24 cellular contexts compared by ENCODE assay signal in the genomic region with DNA sequence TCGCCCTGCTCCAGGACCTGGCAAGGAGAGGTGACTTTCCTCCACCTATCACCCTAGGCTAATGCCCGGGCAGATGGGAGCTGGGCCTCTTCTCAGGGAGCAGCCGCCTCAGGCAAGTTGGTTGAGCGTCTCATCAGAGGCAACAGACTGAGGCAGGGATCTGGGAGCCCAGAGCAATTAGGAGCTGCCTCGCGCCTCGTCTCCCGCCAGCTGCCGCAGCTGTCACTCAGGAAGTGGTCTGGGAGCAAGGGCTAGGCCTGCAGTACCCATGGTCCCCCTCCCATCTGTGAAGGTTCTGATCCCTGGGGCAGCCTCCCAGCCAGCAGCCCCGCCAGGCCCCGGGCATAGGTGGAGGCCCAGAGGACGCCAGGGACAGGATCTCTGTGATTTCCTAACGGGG. TPM values are rescaled to one million over a fixed set of nuclear protein-coding genes. Genes with fewer than 3 reads are reported as not detected.
DNase-seq lines count a peak whose midpoint lies in the region; ATAC-seq and TF ChIP-seq lines count a peak whose summit lies in the region.
"Had no signal": no experiment of that assay in that cellular context is flagged by ENCODE, and none has a peak within 500 bp of the region (broad histone marks: within the 10 kb centered on the region; RNA-seq: fewer than 3 reads in every experiment).

No MANE protein-coding gene starts in this region.

- no peaks in the 10 kb centered on the region for H3K9me3 ChIP-seq in SJCRH30 (replicated peaks)
- no peaks in the 10 kb centered on the region for H3K9me3 ChIP-seq in CD8-positive, alpha-beta memory T cell (ENCODE audit: low read length)
- H3K9me3 ChIP-seq in body of pancreas = no peaks in the 10 kb centered on the region
- H3K9me3 ChIP-seq: suprapubic skin, uterus had no signal

- no peak overlapping the region for H3K27ac Mint-ChIP-seq in CD8-positive, alpha-beta memory T cell
- H3K27ac Mint-ChIP-seq: activated naive CD4-positive, alpha-beta T cell treated with anti-CD3 and anti-CD28 coated beads, Interleukin-2, amount 10 ng/mL, durations not matched to agents 7 days and 5 days; CD4-positive, alpha-beta memory T cell; progenitor cell of endocrine pancreas; stimulated activated effector memory CD8-positive, alpha-beta T cell treated with anti-CD3 and anti-CD28 coated beads, Interleukin-12 subunit alpha, Interleukin-12 subunit beta, amount 100 ng/mL, for 72 hours had no signal

- POLR2A ChIA-PET in CD8-positive, alpha-beta memory T cell (lab: Charles Lee) = no interaction called here

- no peak for ATAC-seq in body of pancreas
- ATAC-seq: stimulated activated effector memory CD8-positive, alpha-beta T cell treated with anti-CD3 and anti-CD28 coated beads, Interleukin-12 subunit alpha, Interleukin-12 subunit beta, amount 100 ng/mL, for 72 hours had no signal

- H3K27me3 ChIP-seq in SJCRH30 (no peaks in the 10 kb centered on the region), body of pancreas (peaks cover 0 to 7% of the 10 kb centered on the region in 2 donors)
- H3K27me3 ChIP-seq in CD8-positive, alpha-beta memory T cell (ENCODE audit: insufficient read depth, low read length, poor library complexity, severe bottlenecking) = peaks cover 7% of the 10 kb centered on the region

- peaks cover 0 to 13% (median 5%) of the 10 kb centered on the region in 3 donors for H3K4me1 Mint-ChIP-seq in CD8-positive, alpha-beta memory T cell

- H3K36me3 Mint-ChIP-seq in CD8-positive, alpha-beta memory T cell = no peaks in the 10 kb centered on the region
- H3K36me3 Mint-ChIP-seq: activated naive CD4-positive, alpha-beta T cell treated with anti-CD3 and anti-CD28 coated beads, Interleukin-2, amount 10 ng/mL, durations not matched to agents 7 days and 5 days; CD4-positive, alpha-beta memory T cell; stimulated activated effector memory CD8-positive, alpha-beta T cell treated with anti-CD3 and anti-CD28 coated beads, Interleukin-12 subunit alpha, Interleukin-12 subunit beta, amount 100 ng/mL, for 72 hours had no signal

- no peak overlapping the region for H3K4me3 Mint-ChIP-seq in CD8-positive, alpha-beta memory T cell
- H3K4me3 Mint-ChIP-seq: activated naive CD4-positive, alpha-beta T cell treated with anti-CD3 and anti-CD28 coated beads, Interleukin-2, amount 10 ng/mL, durations not matched to agents 7 days and 5 days; CD4-positive, alpha-beta memory T cell; stimulated activated effector memory CD8-positive, alpha-beta T cell treated with anti-CD3 and anti-CD28 coated beads, Interleukin-12 subunit alpha, Interleukin-12 subunit beta, amount 100 ng/mL, for 72 hours had no signal

- H3K4me3 ChIP-seq in SJCRH30 (no peak overlapping the region), body of pancreas (no peak overlapping the region)
- no peak overlapping the region for H3K4me3 ChIP-seq in CD8-positive, alpha-beta memory T cell (ENCODE audit: low read length)
- H3K4me3 ChIP-seq: lung, suprapubic skin, uterus had no signal

- 81 to 82% methylated on average over 9 to 12 of the region's 13 CpGs for WGBS in body of pancreas, 2 donors

- no peak for TF ChIP-seq POLR2A in body of pancreas (IDR thresholded peaks at IDR 0.05)

- peak; percentile 56 for DNase-seq in COR-L47 (lab: John Stamatoyannopoulos, UW)
- DNase-seq in DMS153 treated with DMSO at 0.1 percent for 48 hours (lab: John Stamatoyannopoulos, UW; ENCODE audit: unreplicated experiment) = peak; percentile 40
- peak; percentile 42 to 90 for DNase-seq in NCI-H446 (lab: John Stamatoyannopoulos, UW)
- DNase-seq in SJCRH30 = peak; percentile 90 to 94
- DNase-seq in activated CD4-positive, alpha-beta T cell treated with anti-CD3 and anti-CD28 coated beads for 48 hours = no peak
- no peak for DNase-seq in CD8-positive, alpha-beta memory T cell
- no peak for DNase-seq in body of pancreas
- DNase-seq: activated CD4-positive, alpha-beta T cell treated with anti-CD3 and anti-CD28 coated beads for 4 hours; activated naive CD4-positive, alpha-beta T cell treated with anti-CD3 and anti-CD28 coated beads, Interleukin-2, amount 10 ng/mL, durations not matched to agents 7 days and 5 days; amygdala; CD4-positive, alpha-beta memory T cell; cortex of kidney; kidney; NCI-H1092 treated with DMSO at 0.1 percent for 48 hours; NCI-H226; Right ventricle myocardium superior; T-helper 1 cell; uterus had no signal

- H3K27ac ChIP-seq in SJCRH30 (peak overlapping the region; percentile 52), body of pancreas (no peak overlapping the region)
- no peak overlapping the region for H3K27ac ChIP-seq in CD8-positive, alpha-beta memory T cell (ENCODE audit: low read depth, low read length)
- H3K27ac ChIP-seq: suprapubic skin, uterus had no signal

- peaks cover 0 to 1% (median 0%) of the 10 kb centered on the region in 5 donors for H3K9me3 Mint-ChIP-seq in CD8-positive, alpha-beta memory T cell
- H3K9me3 Mint-ChIP-seq: activated naive CD4-positive, alpha-beta T cell treated with anti-CD3 and anti-CD28 coated beads, Interleukin-2, amount 10 ng/mL, durations not matched to agents 7 days and 5 days; CD4-positive, alpha-beta memory T cell; stimulated activated effector memory CD8-positive, alpha-beta T cell treated with anti-CD3 and anti-CD28 coated beads, Interleukin-12 subunit alpha, Interleukin-12 subunit beta, amount 100 ng/mL, for 72 hours had no signal

- H3K4me1 ChIP-seq in SJCRH30 (peaks cover 55% of the 10 kb centered on the region), body of pancreas (peaks cover 12% of the 10 kb centered on the region)
- no peaks in the 10 kb centered on the region for H3K4me1 ChIP-seq in CD8-positive, alpha-beta memory T cell (ENCODE audit: insufficient read depth, low read length)

- CTCF ChIA-PET in CD8-positive, alpha-beta memory T cell (lab: Charles Lee) = interaction anchor here (1.0 kb wide), 1 partner anchor 14 kb away, joined by 3 read pairs; no protein-coding TSS in a partner anchor

- H3K36me3 ChIP-seq in SJCRH30 (no peaks in the 10 kb centered on the region), body of pancreas (replicated peaks in 1 of 2; ENCODE audit: insufficient read depth in 1 of 2, low read depth in 2 of 2) (no peaks in the 10 kb centered on the region)
- H3K36me3 ChIP-seq in CD8-positive, alpha-beta memory T cell (ENCODE audit: insufficient read depth, low read length) = no peaks in the 10 kb centered on the region
- H3K36me3 ChIP-seq: suprapubic skin, uterus had no signal

- TF ChIP-seq CTCF in body of pancreas (IDR thresholded peaks at IDR 0.05) = no peak

- intact Hi-C loops in body of pancreas (cut with DNase I) = no loop called here

- H3K27me3 Mint-ChIP-seq in CD8-positive, alpha-beta memory T cell = peaks cover 41 to 57% of the 10 kb centered on the region in 2 donors

RNA-seq across cellular contexts. Expression of a gene that starts 4.6 kb away (rescaled TPM):
- 0.06 TPM in 1 of 2 replicates, not detected in the other for total RNA-seq in SJCRH30 (2014; rRNA removed; shearing (Covaris generic))
- total RNA-seq in CD8-positive, alpha-beta memory T cell = under 1 TPM in 1 of 2 experiments, not detected in 1; 0.07 TPM
- not detected for polyA plus RNA-seq in CD8-positive, alpha-beta memory T cell
- 1 to 10 TPM in 1 of 2 donors, under 1 TPM in 1; 0.78 to 2.6 TPM for total RNA-seq in body of pancreas
- total RNA-seq: CD4-positive, alpha-beta memory T cell; LHCN-M2; Right ventricle myocardium superior; skeletal muscle tissue had no signal

RNA-seq across cellular contexts. Expression of a gene that starts 51.6 kb away (rescaled TPM):
- 16.1 and 16.8 TPM in 2 replicates for total RNA-seq in SJCRH30 (2014; rRNA removed; shearing (Covaris generic))
- total RNA-seq in CD8-positive, alpha-beta memory T cell = 10 to 100 TPM; 24.7 to 25.2 TPM
- 46.9 TPM for polyA plus RNA-seq in CD8-positive, alpha-beta memory T cell
- 1 to 10 TPM; 9.1 to 9.9 TPM for total RNA-seq in body of pancreas

RNA-seq across cellular contexts. Expression of a gene that starts 51.9 kb away (rescaled TPM):
- 100 and 116 TPM in 2 replicates for total RNA-seq in SJCRH30 (2014; rRNA removed; shearing (Covaris generic))
- 100 to 1,000 TPM; 114 to 121 TPM for total RNA-seq in CD8-positive, alpha-beta memory T cell
- 307 TPM for polyA plus RNA-seq in CD8-positive, alpha-beta memory T cell
- total RNA-seq in body of pancreas = 10 to 100 TPM; 21.0 to 27.4 TPM

Comparison
In these comparisons a context has a peak if more than half of its experiments do, and no peak if none do; other contexts are left out.
1. DNase-seq: peak in COR-L47 (single experiment), DMS153 treated with DMSO at 0.1 percent for 48 hours (single experiment), NCI-H446 (2 of 2) and SJCRH30 (2 of 2); none in activated CD4-positive, alpha-beta T cell treated with anti-CD3 and anti-CD28 coated beads for 48 hours (single experiment), CD8-positive, alpha-beta memory T cell (0 of 5) and body of pancreas (0 of 4).